In the genomic region with DNA sequence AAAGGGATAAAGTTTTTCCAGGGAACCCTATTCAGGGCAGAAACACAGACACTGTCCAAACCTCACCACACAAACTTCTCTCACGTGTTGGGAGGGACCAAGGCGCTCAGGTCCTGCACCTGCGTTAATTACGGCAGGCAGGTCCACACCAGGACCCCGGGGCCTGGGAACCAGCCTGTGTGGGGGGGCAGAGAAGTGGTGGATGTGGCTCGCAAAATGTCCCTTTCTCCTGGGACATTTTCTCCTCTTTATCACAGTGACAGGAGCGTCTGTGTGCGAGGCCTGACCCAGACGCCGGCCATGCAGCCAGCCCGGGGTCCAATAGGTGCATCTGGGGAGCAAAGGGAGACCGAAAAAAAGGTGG, we compare ENCODE assay signal across 11 cellular contexts.
DNase-seq lines count a peak whose midpoint lies in the region; ATAC-seq, FAIRE-seq and TF ChIP-seq lines count a peak whose summit lies in the region.
"Had no signal": no experiment of that assay in that cellular context is flagged by ENCODE, and none has a peak within 500 bp of the region (broad histone marks: within the 10 kb centered on the region; RNA-seq: fewer than 3 reads in every experiment).

No MANE protein-coding gene starts in this region.

- H4K20me1 ChIP-seq in KMS-11 (ENCODE audit: insufficient read depth): no peaks in the 10 kb centered on the region

- peaks cover 5 to 7% of the 10 kb centered on the region in 2 experiments for H3K9me3 ChIP-seq in CD4-positive, CD25-positive, alpha-beta regulatory T cell (ENCODE audit: control insufficient read depth in 2 of 2, low read length in 2 of 2)
- H3K9me3 ChIP-seq in pancreas: no peaks in the 10 kb centered on the region

- peaks cover 0 to 24% (median 5%) of the 10 kb centered on the region in 4 donors for H3K4me1 Mint-ChIP-seq in CD4-positive, CD25-positive, alpha-beta regulatory T cell

- H3K4me2 ChIP-seq in KMS-11: peak overlapping the region; percentile 57

- no peak for TF ChIP-seq CTCF in KMS-11 (conservative IDR thresholded peaks at IDR 0.05; ENCODE audit: low read depth, low read length)
- no peak for TF ChIP-seq CTCF in bronchial epithelial cell (IDR thresholded peaks at IDR 0.05; ENCODE audit: insufficient read depth, low read length, severe bottlenecking)
- no peak for TF ChIP-seq CTCF in pancreas (IDR thresholded peaks at IDR 0.05)

- intact Hi-C loops in pancreas (cut with DNase I): no loop called here

- peak overlapping the region; percentile 37 for H3K4me3 ChIP-seq in CD4-positive, CD25-positive, alpha-beta regulatory T cell (ENCODE audit: low read depth, low read length)
- no peak overlapping the region for H3K4me3 ChIP-seq in KMS-11 (IDR thresholded peaks at IDR 0.05; ENCODE audit: insufficient read depth, low read depth, low read length)
- H3K4me3 ChIP-seq in bronchial epithelial cell (ENCODE audit: low read depth, low read length): peak overlapping the region; percentile 40
- peak overlapping the region; percentile 52 to 65 (median 62) for H3K4me3 ChIP-seq in pancreas

- H3K27ac ChIP-seq in CD4-positive, CD25-positive, alpha-beta regulatory T cell (ENCODE audit: insufficient read depth, low read length, poor library complexity, severe bottlenecking): peak overlapping the region; percentile 72
- H3K27ac ChIP-seq in KMS-11 (peak overlapping the region; percentile 83), pancreas (peak overlapping the region; percentile 84 to 92 (median 88))

- peaks cover 0 to 9% (median 4%) of the 10 kb centered on the region in 7 donors for H3K9me3 Mint-ChIP-seq in CD4-positive, CD25-positive, alpha-beta regulatory T cell

- H3K27me3 Mint-ChIP-seq in CD4-positive, CD25-positive, alpha-beta regulatory T cell: no peaks in the 10 kb centered on the region

- WGBS in pancreas, 2 donors: 0 to 3% methylated on average over 12 of the region's 12 CpGs

- peak overlapping the region; percentile 94 to 99 (median 97) for H3K4me3 Mint-ChIP-seq in CD4-positive, CD25-positive, alpha-beta regulatory T cell

- H3K27me3 ChIP-seq in CD4-positive, CD25-positive, alpha-beta regulatory T cell (ENCODE audit: control insufficient read depth, insufficient read depth, low read length): no peaks in the 10 kb centered on the region
- H3K27me3 ChIP-seq in KMS-11 (ENCODE audit: insufficient read depth, low read depth): no peaks in the 10 kb centered on the region
- no peaks in the 10 kb centered on the region for H3K27me3 ChIP-seq in bronchial epithelial cell (ENCODE audit: control insufficient read depth, insufficient read depth, low read length)
- H3K27me3 ChIP-seq in pancreas: no peaks in the 10 kb centered on the region

- H3K36me3 ChIP-seq in CD4-positive, CD25-positive, alpha-beta regulatory T cell (ENCODE audit: control insufficient read depth, insufficient read depth, low read length): no peaks in the 10 kb centered on the region
- H3K36me3 ChIP-seq in KMS-11 (ENCODE audit: insufficient read depth) (no peaks in the 10 kb centered on the region), bronchial epithelial cell (ENCODE audit: control insufficient read depth, insufficient read depth, low read length) (no peaks in the 10 kb centered on the region), pancreas (no peaks in the 10 kb centered on the region)

- FAIRE-seq in bronchial epithelial cell (lab: Jason Lieb, UNC) (no peak), pancreas (lab: Jason Lieb, UNC) (no peak)
- FAIRE-seq: HTR-8/SVneo had no signal

- H3K27ac Mint-ChIP-seq in CD4-positive, CD25-positive, alpha-beta regulatory T cell: peak overlapping the region; percentile 52 to 98 (median 97)

- DNase-seq in CD4-positive, CD25-positive, alpha-beta regulatory T cell: peak in 2 of 3 donors; percentile 1 to 2
- DNase-seq in bronchial epithelial cell (ENCODE audit: low read depth): no peak
- peak in 5 of 6 donors; percentile 22 to 57 (median 38) for DNase-seq in pancreas
- DNase-seq in NCI-H774 (lab: John Stamatoyannopoulos, UW): no peak
- DNase-seq: foreskin fibroblast; NK-92 treated with Interleukin-12 subunit alpha and Interleukin-12 subunit beta, amount 100 ng/mL, for 24 hours had no signal

- no peak for ATAC-seq in CD4-positive, CD25-positive, alpha-beta regulatory T cell (ENCODE audit: low read depth in 2 of 2)
- ATAC-seq in pancreas (peak; percentile 6 to 28 (median 9)), GM21360 (IDR thresholded peaks at IDR 0.05; ENCODE audit: unreplicated experiment) (no peak), HG03095 (IDR thresholded peaks at IDR 0.05; ENCODE audit: unreplicated experiment) (no peak), HG03460 (IDR thresholded peaks at IDR 0.05; ENCODE audit: unreplicated experiment) (no peak)

- H3K36me3 Mint-ChIP-seq in CD4-positive, CD25-positive, alpha-beta regulatory T cell: no peaks in the 10 kb centered on the region

- peak overlapping the region; percentile 100 for H2AFZ ChIP-seq in KMS-11 (ENCODE audit: low read depth)

- peak overlapping the region; percentile 67; the same call in 1 of the 2 replicates for H3K9ac ChIP-seq in KMS-11

- no peaks in the 10 kb centered on the region for H3K79me2 ChIP-seq in KMS-11 (ENCODE audit: insufficient read depth, low read depth)

- H3K4me1 ChIP-seq in CD4-positive, CD25-positive, alpha-beta regulatory T cell (ENCODE audit: control insufficient read depth, insufficient read depth, low read length, poor library complexity, severe bottlenecking): peaks cover 13% of the 10 kb centered on the region
- no peaks in the 10 kb centered on the region for H3K4me1 ChIP-seq in KMS-11 (ENCODE audit: low read depth, poor library complexity, severe bottlenecking)
- peaks cover 0 to 4% (median 0%) of the 10 kb centered on the region in 3 donors for H3K4me1 ChIP-seq in pancreas

Comparison
In these comparisons a context has a peak if more than half of its experiments do, and no peak if none do; other contexts are left out.
1. ATAC-seq: peak in pancreas (4 of 4); none in CD4-positive, CD25-positive, alpha-beta regulatory T cell (0 of 2), GM21360 (single experiment), HG03095 (single experiment) and HG03460 (single experiment).
2. DNase-seq: peak in CD4-positive, CD25-positive, alpha-beta regulatory T cell (2 of 3) and pancreas (5 of 6); none in bronchial epithelial cell (single experiment) and NCI-H774 (single experiment).
3. Peak in every context shown above with its lines, with median percentiles within 50 percentile points of each other: H3K27ac ChIP-seq.